8 cellular contexts compared by ENCODE assay signal in genomic region chr1:999797-1000356, GRCh38. TPM values are rescaled to one million over a fixed set of nuclear protein-coding genes. Genes with fewer than 3 reads are reported as not detected.
DNase-seq lines count a peak whose midpoint lies in the region; ATAC-seq and TF ChIP-seq lines count a peak whose summit lies in the region.

Gene HES4 (minus strand): TSS chr1:1000097. CDS start chr1:999973, 124 bp downstream.

- H3K4me3 ChIP-seq in HUES64 (ENCODE audit: low read length), result peak within 1 kb of the TSS; percentile 61
- H3K4me3 ChIP-seq in astrocyte of the spinal cord (ENCODE audit: low read depth, low read length), result peak within 1 kb of the TSS; percentile 51
- H3K4me3 ChIP-seq in right cardiac atrium (ENCODE audit: low read length), result peak within 1 kb of the TSS; percentile 60

- peak; percentile 81 to 86 for ATAC-seq in right cardiac atrium
- no peak for ATAC-seq in HG03159 (IDR thresholded peaks at IDR 0.05; ENCODE audit: unreplicated experiment)
- no peak for ATAC-seq in GM19351 (IDR thresholded peaks at IDR 0.05; ENCODE audit: unreplicated experiment)

- peaks cover 12% of the 10 kb centered on the region for H3K4me1 ChIP-seq in HUES64 (ENCODE audit: insufficient read depth, low read length)
- H3K4me1 ChIP-seq in right cardiac atrium (ENCODE audit: control insufficient read depth, insufficient read depth, low read length), result peaks cover 5% of the 10 kb centered on the region

- peak within 1 kb of the TSS; percentile 84; the same call in 1 of the 2 replicates for H3K27ac ChIP-seq in HUES64 (ENCODE audit: low read depth, low read length)
- peak within 1 kb of the TSS; percentile 88 for H3K27ac ChIP-seq in right cardiac atrium (ENCODE audit: low read length)

- intact Hi-C loops in right cardiac atrium (cut with DNase I) (loop anchor here in 1 of 4 donors (2.0 kb wide), 1 partner anchor 15 kb away; no protein-coding TSS in a partner anchor), posterior vena cava (cut with DNase I) (no loop called here)

- H3K27me3 ChIP-seq in HUES64 (ENCODE audit: insufficient read depth, low read length) (peaks cover 77% of the 10 kb centered on the region), right cardiac atrium (ENCODE audit: control insufficient read depth, insufficient read depth) (no peaks in the 10 kb centered on the region)

- under 1% methylated on average over 84 of the region's 85 CpGs for WGBS in HUES64
- under 1% methylated on average over 85 of the region's 85 CpGs for WGBS in right cardiac atrium

- DNase-seq in GDM1 (lab: John Stamatoyannopoulos, UW) (peak; percentile 51), SW 1271 (lab: John Stamatoyannopoulos, UW) (peak; percentile 58 to 75), astrocyte of the spinal cord (ENCODE audit: low read depth, low spot score) (peak; percentile 88), right cardiac atrium (peak; percentile 96 to 98 (median 97)), posterior vena cava (ENCODE audit: low spot score) (peak; percentile 97)

- H3K36me3 ChIP-seq in HUES64 (ENCODE audit: insufficient read depth, low read length), result no peaks in the 10 kb centered on the region

- in situ Hi-C loops in astrocyte of the spinal cord (cut with HindIII; ENCODE audit: low sequenced_read_pairs), result no loop called here

- no peaks in the 10 kb centered on the region for H3K9me3 ChIP-seq in HUES64 (ENCODE audit: insufficient read depth, low read depth, low read length)
- H3K9me3 ChIP-seq in right cardiac atrium (ENCODE audit: control insufficient read depth, low read length), result no peaks in the 10 kb centered on the region

- H3K9ac ChIP-seq in HUES64 (ENCODE audit: low read depth, low read length), result peak within 1 kb of the TSS; percentile 73

- no peak for TF ChIP-seq CTCF in astrocyte of the spinal cord (IDR thresholded peaks at IDR 0.05; ENCODE audit: low read depth, low read length)

RNA-seq across cellular contexts. Expression of gene HES4, which starts in this region (rescaled TPM):
- 3.7 TPM for polyA plus RNA-seq in HUES64 (2013, experiment 1 of 2)
- 4.8 TPM for polyA plus RNA-seq in HUES64 (2013, experiment 2 of 2)
- total RNA-seq in right cardiac atrium (10 to 100 TPM; 37.3 to 62.5 (median 38.6) TPM), posterior vena cava (10 to 100 TPM; 53.5 to 54.4 TPM)
- polyA plus RNA-seq in right cardiac atrium, result 25.7 TPM

Comparison
In these comparisons a context has a peak if more than half of its experiments do, and no peak if none do; other contexts are left out.
1. ATAC-seq: peak in right cardiac atrium (2 of 2); none in HG03159 (single experiment) and GM19351 (single experiment).
2. Peak in every context shown above with its lines, with median percentiles within 50 percentile points of each other: DNase-seq and H3K4me3 ChIP-seq.